In genomic region chr19:58305932-58306323, GRCh38 we compare ENCODE assay signal across 1 cellular context.
A peak's percentile ranks its signal among the peaks of the same experiment; 100 is the strongest.
TF ChIP-seq lines count a peak whose summit lies in the region.

No MANE protein-coding gene starts in this region.

TF ChIP-seq in HepG2, 621 proteins besides CTCF, POLR2A, EP300 and RAD21:
- TF ChIP-seq ZNF746 (CRISPR knock-in tag; IDR thresholded peaks at IDR 0.05) (no peak), HINFP (CRISPR knock-in tag; IDR thresholded peaks at IDR 0.05; ENCODE audit: low read depth) (no peak), XRCC5 (optimal IDR thresholded peaks at IDR 0.05; ENCODE audit: low read length) (no peak), ELK4 (CRISPR knock-in tag; IDR thresholded peaks at IDR 0.05; ENCODE audit: borderline replicate concordance) (no peak), SNAI1 (CRISPR knock-in tag; IDR thresholded peaks at IDR 0.05; ENCODE audit: borderline replicate concordance) (0 out of 2 replicates have a peak, but pooled peaks have one; percentile 13), ATF2 (CRISPR knock-in tag; IDR thresholded peaks at IDR 0.05) (no peak), ZNF12 (CRISPR knock-in tag; IDR thresholded peaks at IDR 0.05) (no peak), NR3C1 (CRISPR knock-in tag; IDR thresholded peaks at IDR 0.05) (no peak), ZFP91 (CRISPR knock-in tag; IDR thresholded peaks at IDR 0.05; ENCODE audit: borderline replicate concordance) (no peak), CCDC6 (CRISPR knock-in tag; IDR thresholded peaks at IDR 0.05) (0 out of 2 replicates have a peak, but pooled peaks have one; percentile 19), GATA4 (IDR thresholded peaks at IDR 0.05; ENCODE audit: borderline replicate concordance, low read depth) (no peak), ZNF333 (CRISPR knock-in tag; IDR thresholded peaks at IDR 0.05; ENCODE audit: borderline replicate concordance) (0 out of 2 replicates have a peak, but pooled peaks have one; percentile 17), IRF2 (CRISPR knock-in tag; IDR thresholded peaks at IDR 0.05) (peak; percentile 60), ZNF33B (CRISPR knock-in tag; IDR thresholded peaks at IDR 0.05) (no peak), TCF12 (IDR thresholded peaks at IDR 0.05) (no peak), TCF12 (CRISPR knock-in tag; IDR thresholded peaks at IDR 0.05) (no peak), RNF219 (CRISPR knock-in tag; IDR thresholded peaks at IDR 0.05) (no peak), NFE2L1 (CRISPR knock-in tag; IDR thresholded peaks at IDR 0.05; ENCODE audit: borderline replicate concordance) (0 out of 2 replicates have a peak, but pooled peaks have one; percentile 8), FOXO1 (CRISPR knock-in tag; IDR thresholded peaks at IDR 0.05) (no peak), MZF1 (CRISPR knock-in tag; IDR thresholded peaks at IDR 0.05; ENCODE audit: borderline replicate concordance) (no peak), DNMT3B (CRISPR knock-in tag; conservative IDR thresholded peaks at IDR 0.05) (no peak), ATRX (CRISPR knock-in tag; IDR thresholded peaks at IDR 0.05; ENCODE audit: borderline replicate concordance) (no peak)
TF ChIP-seq in HepG2: peak in this region for 5.
